ENCODE assay signal across 10 cellular contexts in the genomic region with DNA sequence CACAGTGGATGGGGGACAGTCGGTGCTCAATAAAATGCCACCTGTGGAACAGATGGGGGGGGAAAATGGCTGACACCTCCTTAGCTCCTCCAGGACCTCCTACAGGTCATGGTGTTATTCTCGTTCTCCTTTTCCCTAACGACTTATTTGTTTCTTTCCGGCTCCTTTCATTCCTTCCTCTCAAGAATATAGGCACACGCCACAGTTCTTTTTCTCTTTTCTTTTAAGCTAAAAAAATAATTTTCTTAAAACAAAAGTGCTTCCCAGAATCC. TPM values are rescaled to one million over a fixed set of nuclear protein-coding genes. Genes with fewer than 3 reads are reported as not detected.
DNase-seq lines count a peak whose midpoint lies in the region; ATAC-seq and TF ChIP-seq lines count a peak whose summit lies in the region.
"Had no signal": no experiment of that assay in that cellular context is flagged by ENCODE, and none has a peak within 500 bp of the region (broad histone marks: within the 10 kb centered on the region; RNA-seq: fewer than 3 reads in every experiment).

No MANE protein-coding gene starts in this region.

- H3K27me3 ChIP-seq in OCI-LY3 (ENCODE audit: low read depth, low read length) (peaks cover 24% of the 10 kb centered on the region), endodermal cell (ENCODE audit: control insufficient read depth, insufficient read depth, low read length, poor library complexity, severe bottlenecking) (peaks cover 8% of the 10 kb centered on the region), prostate gland (replicated peaks; ENCODE audit: insufficient read depth) (no peaks in the 10 kb centered on the region)

- H3K4me3 ChIP-seq in GM12865 (ENCODE audit: low read depth, low read length) (peak overlapping the region; percentile 91), OCI-LY3 (ENCODE audit: low read length) (peak overlapping the region; percentile 98), endodermal cell (ENCODE audit: low read length) (no peak overlapping the region), prostate gland (no peak overlapping the region)
- H3K4me3 ChIP-seq: lung had no signal

- WGBS in endodermal cell (ENCODE audit: insufficient coverage in 1 of 2, insufficient read length in 1 of 2), 2 experiments, result 75 to 87% methylated on average over 5 of the region's 5 CpGs
- 77% methylated on average over 5 of the region's 5 CpGs for WGBS in prostate gland

- TF ChIP-seq CTCF in GM12865 (IDR thresholded peaks at IDR 0.05; ENCODE audit: insufficient read depth, low read depth, low read length, missing control alignments) (no peak), OCI-LY3 (IDR thresholded peaks at IDR 0.05; ENCODE audit: low read depth, low read length) (no peak), endodermal cell (conservative IDR thresholded peaks at IDR 0.05) (no peak), prostate gland (IDR thresholded peaks at IDR 0.05) (no peak), GM13976 (IDR thresholded peaks at IDR 0.05; ENCODE audit: borderline replicate concordance, control extremely low read depth, extremely low read depth, insufficient read depth, missing control alignments) (no peak)

- H3K4me2 ChIP-seq in OCI-LY3 (ENCODE audit: low read length), result peak overlapping the region; percentile 99

- H3K27me3 Mint-ChIP-seq in endodermal cell (ENCODE audit: insufficient read depth), result peaks cover 6% of the 10 kb centered on the region

- peaks cover 4% of the 10 kb centered on the region for H3K36me3 ChIP-seq in OCI-LY3 (replicated peaks; ENCODE audit: low read depth, low read length)
- no peaks in the 10 kb centered on the region for H3K36me3 ChIP-seq in endodermal cell (ENCODE audit: control insufficient read depth, insufficient read depth, low read length)
- no peaks in the 10 kb centered on the region for H3K36me3 ChIP-seq in prostate gland

- no peak for ATAC-seq in GM18870 (IDR thresholded peaks at IDR 0.05; ENCODE audit: unreplicated experiment)
- no peak for ATAC-seq in GM21825 (IDR thresholded peaks at IDR 0.05; ENCODE audit: unreplicated experiment)

- H2AFZ ChIP-seq in OCI-LY3 (ENCODE audit: low read depth, low read length), result no peak overlapping the region

- H3K79me2 ChIP-seq in OCI-LY3 (ENCODE audit: low read length), result no peaks in the 10 kb centered on the region

- intact Hi-C loops in prostate gland (cut with DNase I), result no loop called here

- peak overlapping the region; percentile 67 for H3K4me3 Mint-ChIP-seq in endodermal cell

- H3K27ac ChIP-seq in OCI-LY3 (ENCODE audit: low read length) (no peak overlapping the region), endodermal cell (ENCODE audit: low read depth, low read length) (no peak overlapping the region), prostate gland (peak overlapping the region; percentile 88 to 92)

- H4K20me1 ChIP-seq in OCI-LY3 (ENCODE audit: insufficient read depth, low read length), result peaks cover 14% of the 10 kb centered on the region; the same call in 1 of the 2 replicates

- TF ChIP-seq POLR2A in prostate gland (IDR thresholded peaks at IDR 0.05), result no peak

- peaks cover 17% of the 10 kb centered on the region for H3K4me1 Mint-ChIP-seq in endodermal cell

- H3K9me3 Mint-ChIP-seq in endodermal cell, result peaks cover 7% of the 10 kb centered on the region

- DNase-seq in GM12865 (ENCODE audit: low read depth), result peak; percentile 42
- no peak for DNase-seq in endodermal cell
- no peak for DNase-seq in prostate gland (ENCODE audit: low spot score)
- no peak for DNase-seq in GM13976 (ENCODE audit: low spot score)
- DNase-seq in OCI-M1 (lab: John Stamatoyannopoulos, UW), result no peak
- DNase-seq: GDM1 had no signal

- H3K9me3 ChIP-seq in OCI-LY3 (ENCODE audit: insufficient read depth, low read length) (no peaks in the 10 kb centered on the region), endodermal cell (ENCODE audit: control insufficient read depth, low read length) (no peaks in the 10 kb centered on the region), prostate gland (no peaks in the 10 kb centered on the region)

- no peak overlapping the region for H3K27ac Mint-ChIP-seq in endodermal cell

- H3K36me3 Mint-ChIP-seq in endodermal cell (ENCODE audit: low read depth), result no peaks in the 10 kb centered on the region

- H3K9ac ChIP-seq in OCI-LY3 (ENCODE audit: low read length) (no peak overlapping the region), endodermal cell (ENCODE audit: extremely low read depth, low read length, poor library complexity, severe bottlenecking) (no peak overlapping the region)

- H3K4me1 ChIP-seq in OCI-LY3 (ENCODE audit: low read length), result peaks cover 41% of the 10 kb centered on the region
- no peaks in the 10 kb centered on the region for H3K4me1 ChIP-seq in endodermal cell (ENCODE audit: control insufficient read depth, insufficient read depth, low read length)
- H3K4me1 ChIP-seq in prostate gland (replicated peaks), result no peaks in the 10 kb centered on the region

- in situ Hi-C loops in GM13976 (cut with MboI; ENCODE audit: low sequenced_read_pairs, unreplicated experiment), result no loop called here

RNA-seq across cellular contexts. Expression of a gene that starts 1.4 kb away (rescaled TPM):
- total RNA-seq in endodermal cell (10 to 100 TPM; 25.8 to 29.3 TPM), prostate gland (100 to 1,000 TPM in 1 of 2 donors, 10 to 100 TPM in 1; 81.3 to 180 TPM)
- 15.1 TPM for polyA plus RNA-seq in endodermal cell (2013, experiment 1 of 2)
- polyA plus RNA-seq in endodermal cell (2013, experiment 2 of 2), result 18.5 TPM

RNA-seq across cellular contexts. Expression of a gene that starts 41.5 kb away (rescaled TPM):
- total RNA-seq in endodermal cell (10 to 100 TPM; 36.0 to 43.9 TPM), prostate gland (10 to 100 TPM; 13.3 to 25.7 TPM)
- polyA plus RNA-seq in endodermal cell (2013, experiment 1 of 2), result 28.5 TPM
- 30.3 TPM for polyA plus RNA-seq in endodermal cell (2013, experiment 2 of 2)

Comparison
In these comparisons a context has a peak if more than half of its experiments do, and no peak if none do; other contexts are left out.
1. H3K4me3 ChIP-seq: peak in GM12865 (single experiment) and OCI-LY3 (single experiment); none in endodermal cell (single experiment) and prostate gland (0 of 2).
2. H3K27ac ChIP-seq: peak in prostate gland (2 of 2); none in OCI-LY3 (single experiment) and endodermal cell (single experiment).